In the genomic region with DNA sequence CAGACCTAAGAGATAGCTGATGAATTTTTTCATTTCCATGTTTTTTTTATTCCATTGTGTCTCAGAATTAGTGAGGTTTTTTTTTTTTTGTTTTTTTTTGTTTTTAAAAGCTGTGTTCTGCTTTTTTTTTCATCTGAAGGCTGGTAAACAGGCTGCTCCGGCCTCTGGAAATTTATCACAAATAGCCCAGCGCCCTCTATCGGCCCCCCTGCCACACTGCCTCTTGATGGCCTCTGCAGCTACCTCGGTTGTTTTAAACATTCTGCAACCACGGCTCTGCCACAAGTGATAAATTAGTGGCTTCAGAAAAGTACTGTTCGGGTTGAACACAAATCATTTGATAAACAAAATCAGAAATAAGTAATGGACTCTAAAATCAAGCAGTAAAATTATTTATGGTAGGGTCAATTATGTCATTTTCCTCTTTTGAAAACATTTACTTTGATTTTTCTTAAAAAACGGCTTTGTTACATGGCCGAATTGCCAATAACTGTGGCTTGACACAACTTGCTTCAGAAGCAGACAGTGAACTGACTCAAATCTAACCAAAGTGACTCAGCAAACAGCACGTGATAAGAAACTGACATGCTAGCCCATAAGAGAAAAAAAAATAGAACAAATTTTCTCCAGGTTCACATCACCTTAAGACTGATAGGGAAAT, we compare ENCODE assay signal across 9 cellular contexts.
DNase-seq lines count a peak whose midpoint lies in the region; ATAC-seq and TF ChIP-seq lines count a peak whose summit lies in the region.
"Had no signal": no experiment of that assay in that cellular context is flagged by ENCODE, and none has a peak within 500 bp of the region (broad histone marks: within the 10 kb centered on the region; RNA-seq: fewer than 3 reads in every experiment).

No MANE protein-coding gene starts in this region.

- no peaks in the 10 kb centered on the region for H3K36me3 ChIP-seq in heart right ventricle
- H3K36me3 ChIP-seq: suprapubic skin had no signal

- peaks cover 0 to 3% (median 1%) of the 10 kb centered on the region in 3 donors for H3K27me3 Mint-ChIP-seq in CD14-positive monocyte (ENCODE audit: low read depth in 3 of 3)
- H3K27me3 Mint-ChIP-seq in activated naive CD4-positive, alpha-beta T cell treated with anti-CD3 and anti-CD28 coated beads, Interleukin-2, amount 10 ng/mL, durations not matched to agents 7 days and 5 days = no peaks in the 10 kb centered on the region

- H3K36me3 Mint-ChIP-seq in CD14-positive monocyte = no peaks in the 10 kb centered on the region
- no peaks in the 10 kb centered on the region for H3K36me3 Mint-ChIP-seq in activated naive CD4-positive, alpha-beta T cell treated with anti-CD3 and anti-CD28 coated beads, Interleukin-2, amount 10 ng/mL, durations not matched to agents 7 days and 5 days

- DNase-seq in CD14-positive monocyte (ENCODE audit: low spot score) (peak; percentile 61), HPDE6-E6E7 (ENCODE audit: extremely low spot score) (peak; percentile 45), RWPE1 (ENCODE audit: low spot score) (peak; percentile 59), heart right ventricle (peak; percentile 53 to 60), retina (peak; percentile 80)
- peak; percentile 78 for DNase-seq in activated naive CD4-positive, alpha-beta T cell treated with anti-CD3 and anti-CD28 coated beads, Interleukin-2, amount 10 ng/mL, durations not matched to agents 7 days and 5 days

- no peaks in the 10 kb centered on the region for H3K27me3 ChIP-seq in heart right ventricle
- H3K27me3 ChIP-seq: suprapubic skin had no signal

- H3K4me3 ChIP-seq in heart right ventricle = no peak overlapping the region
- H3K4me3 ChIP-seq: suprapubic skin had no signal

- H3K4me3 Mint-ChIP-seq in CD14-positive monocyte = no peak overlapping the region
- no peak overlapping the region for H3K4me3 Mint-ChIP-seq in activated naive CD4-positive, alpha-beta T cell treated with anti-CD3 and anti-CD28 coated beads, Interleukin-2, amount 10 ng/mL, durations not matched to agents 7 days and 5 days

- H3K9me3 ChIP-seq in heart right ventricle = peaks cover 0 to 4% (median 0%) of the 10 kb centered on the region in 11 donors
- H3K9me3 ChIP-seq: suprapubic skin had no signal

- peaks cover 5% of the 10 kb centered on the region for H3K4me1 Mint-ChIP-seq in CD14-positive monocyte
- H3K4me1 Mint-ChIP-seq in activated naive CD4-positive, alpha-beta T cell treated with anti-CD3 and anti-CD28 coated beads, Interleukin-2, amount 10 ng/mL, durations not matched to agents 7 days and 5 days = no peaks in the 10 kb centered on the region

- CTCF ChIA-PET in RWPE1 (lab: Yijun Ruan, JAX) = interaction anchor here (0.6 to 1.8 kb wide), 14 partner anchors 9 to 1389 kb away, joined by 3 to 5 read pairs (median 4); no protein-coding TSS in a partner anchor
- CTCF ChIA-PET in activated naive CD4-positive, alpha-beta T cell treated with anti-CD3 and anti-CD28 coated beads, Interleukin-2, amount 10 ng/mL, durations not matched to agents 7 days and 5 days (lab: Charles Lee) = interaction anchor here (0.6 to 0.7 kb wide), 6 partner anchors 25 to 1176 kb away, joined by 3 to 4 read pairs (median 3); no protein-coding TSS in a partner anchor

- peak; percentile 79 for ATAC-seq in GM18909 (IDR thresholded peaks at IDR 0.05; ENCODE audit: poor library complexity, unreplicated experiment)
- ATAC-seq in heart right ventricle = peak in 4 of 8 donors; percentile 38 to 57 (median 55)
- no peak for ATAC-seq in GM18519 (IDR thresholded peaks at IDR 0.05; ENCODE audit: low FRiP score, unreplicated experiment)

- WGBS in heart right ventricle, 2 donors = 17 to 23% methylated on average over 9 of the region's 9 CpGs

- H3K27ac Mint-ChIP-seq in CD14-positive monocyte = no peak overlapping the region
- H3K27ac Mint-ChIP-seq in activated naive CD4-positive, alpha-beta T cell treated with anti-CD3 and anti-CD28 coated beads, Interleukin-2, amount 10 ng/mL, durations not matched to agents 7 days and 5 days = no peak overlapping the region

- H3K27ac ChIP-seq in RWPE1 (no peak overlapping the region), heart right ventricle (no peak overlapping the region)
- H3K27ac ChIP-seq: suprapubic skin had no signal

- peak; percentile 76 for TF ChIP-seq CTCF in CD14-positive monocyte (IDR thresholded peaks at IDR 0.05)
- TF ChIP-seq CTCF in RWPE1 (conservative IDR thresholded peaks at IDR 0.05; ENCODE audit: low read depth) = peak; percentile 79
- TF ChIP-seq CTCF in heart right ventricle (IDR thresholded peaks at IDR 0.05) = peak in 8 of 9 donors; percentile 34 to 71 (median 68)

- POLR2A ChIA-PET in RWPE1 (lab: Yijun Ruan, JAX; ENCODE audit: low non-redundant PET) = no interaction called here

- intact Hi-C loops in CD14-positive monocyte (cut with micrococcal nuclease) = loop anchor here in 1 of 2 donors (10.0 kb wide), 1 partner anchor 1024 kb away; no protein-coding TSS in a partner anchor
- intact Hi-C loops in heart right ventricle (cut with DNase I) = loop anchor here in 1 of 10 donors (5.0 kb wide), 1 partner anchor 1147 kb away; no protein-coding TSS in a partner anchor

- H3K4me1 ChIP-seq in heart right ventricle = peaks cover 0 to 3% (median 0%) of the 10 kb centered on the region in 9 donors
- H3K4me1 ChIP-seq: suprapubic skin had no signal

- peaks cover 0 to 3% (median 0%) of the 10 kb centered on the region in 7 donors for H3K9me3 Mint-ChIP-seq in CD14-positive monocyte
- no peaks in the 10 kb centered on the region for H3K9me3 Mint-ChIP-seq in activated naive CD4-positive, alpha-beta T cell treated with anti-CD3 and anti-CD28 coated beads, Interleukin-2, amount 10 ng/mL, durations not matched to agents 7 days and 5 days
